ENCODE assay signal across 10 cellular contexts in the genomic region with DNA sequence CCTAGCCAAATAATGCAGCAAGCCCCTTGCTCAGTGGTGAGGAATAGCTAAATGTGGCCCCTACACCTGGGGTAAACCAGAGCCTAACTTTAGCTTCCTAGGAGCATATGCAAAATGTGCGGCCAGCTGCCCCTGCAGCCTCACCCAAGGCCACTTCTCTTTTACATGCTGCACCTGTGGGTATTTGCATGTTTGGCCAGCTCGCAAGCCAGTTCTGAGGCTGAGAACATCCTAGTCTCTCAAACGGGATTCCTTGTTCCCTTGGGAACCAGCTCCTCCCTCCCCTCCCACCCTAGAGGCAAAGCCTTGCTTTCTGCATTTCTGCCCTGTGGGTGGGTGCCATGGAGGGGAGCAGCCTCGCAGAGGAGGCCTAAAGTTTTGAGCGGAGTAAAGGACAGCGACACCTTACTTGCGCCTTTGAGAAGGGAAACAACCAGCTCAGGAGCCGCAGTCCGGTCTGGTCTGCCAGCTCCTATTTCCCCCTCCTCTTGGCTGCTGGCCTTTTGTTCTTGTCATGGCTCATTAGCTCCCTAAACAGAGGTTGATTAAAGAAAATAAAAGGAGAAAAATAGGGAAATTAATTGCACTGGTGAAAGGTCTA.
A peak's percentile ranks its signal among the peaks of the same experiment; 100 is the strongest.
DNase-seq lines count a peak whose midpoint lies in the region; ATAC-seq and TF ChIP-seq lines count a peak whose summit lies in the region.
"Had no signal": no experiment of that assay in that cellular context is flagged by ENCODE, and none has a peak within 500 bp of the region (broad histone marks: within the 10 kb centered on the region; RNA-seq: fewer than 3 reads in every experiment).

No MANE protein-coding gene starts in this region.

- H3K9me3 ChIP-seq in mesenchymal stem cell (ENCODE audit: control insufficient read depth, low read length) = no peaks in the 10 kb centered on the region
- H3K9me3 ChIP-seq: esophagus squamous epithelium, uterus had no signal

- no peak overlapping the region for H2BK15ac ChIP-seq in mesenchymal stem cell (ENCODE audit: low read depth, poor library complexity, severe bottlenecking)

- no peak overlapping the region for H3K9ac ChIP-seq in mesenchymal stem cell (ENCODE audit: low read length)

- peak; percentile 80 for ATAC-seq in HG03175 (IDR thresholded peaks at IDR 0.05; ENCODE audit: unreplicated experiment)
- ATAC-seq in activated T-helper 17 cell treated with anti-CD3 and anti-CD28 coated beads, Interleukin-2, amount 50 U/mL, for 72 hours (replicated peaks) = no peak
- no peak for ATAC-seq in Right ventricle myocardium superior (ENCODE audit: poor library complexity)

- TF ChIP-seq CTCF in GM12865 (IDR thresholded peaks at IDR 0.05; ENCODE audit: insufficient read depth, low read depth, low read length, missing control alignments) (peak; percentile 2), GM20000 (IDR thresholded peaks at IDR 0.05; ENCODE audit: extremely low read depth, missing control alignments) (no peak)

- no peaks in the 10 kb centered on the region for H3K79me1 ChIP-seq in mesenchymal stem cell (replicated peaks; ENCODE audit: low read length, poor library complexity, severe bottlenecking)

- no peak overlapping the region for H2AK5ac ChIP-seq in mesenchymal stem cell (ENCODE audit: low read length, severe bottlenecking)

- no peaks in the 10 kb centered on the region for H3K36me3 Mint-ChIP-seq in activated naive CD8-positive, alpha-beta T cell treated with anti-CD3 and anti-CD28 coated beads for 36 hours
- H3K36me3 Mint-ChIP-seq in activated T-helper 17 cell treated with anti-CD3 and anti-CD28 coated beads, Interleukin-2, amount 50 U/mL, for 72 hours (ENCODE audit: low read depth) = no peaks in the 10 kb centered on the region

- DNase-seq in GM12865 (ENCODE audit: low read depth) = peak; percentile 87
- DNase-seq in GM20000 (ENCODE audit: low spot score) = peak; percentile 19
- no peak for DNase-seq in activated naive CD8-positive, alpha-beta T cell treated with anti-CD3 and anti-CD28 coated beads for 36 hours
- no peak for DNase-seq in SKM-1 treated with dmso at 0.1 percent for 144 hours (lab: John Stamatoyannopoulos, UW; ENCODE audit: unreplicated experiment)
- DNase-seq in mesenchymal stem cell = no peak
- DNase-seq in Right ventricle myocardium superior = no peak
- DNase-seq: esophagus squamous epithelium, uterus had no signal

- H2AFZ ChIP-seq in mesenchymal stem cell (ENCODE audit: low read depth, low read length) = no peak overlapping the region

- H2BK12ac ChIP-seq in mesenchymal stem cell (ENCODE audit: low read length in 2 of 2) = no peak overlapping the region

- no peak overlapping the region for H3K4me3 Mint-ChIP-seq in activated naive CD8-positive, alpha-beta T cell treated with anti-CD3 and anti-CD28 coated beads for 36 hours
- H3K4me3 Mint-ChIP-seq in activated T-helper 17 cell treated with anti-CD3 and anti-CD28 coated beads, Interleukin-2, amount 50 U/mL, for 72 hours = no peak overlapping the region

- no peaks in the 10 kb centered on the region for H3K27me3 Mint-ChIP-seq in activated naive CD8-positive, alpha-beta T cell treated with anti-CD3 and anti-CD28 coated beads for 36 hours
- H3K27me3 Mint-ChIP-seq in activated T-helper 17 cell treated with anti-CD3 and anti-CD28 coated beads, Interleukin-2, amount 50 U/mL, for 72 hours = peaks cover 6% of the 10 kb centered on the region

- no peaks in the 10 kb centered on the region for H3K36me3 ChIP-seq in mesenchymal stem cell (ENCODE audit: control insufficient read depth in 1 of 2, insufficient read depth in 2 of 2, low read depth in 1 of 2, low read length in 2 of 2)
- H3K36me3 ChIP-seq: esophagus squamous epithelium, uterus had no signal

- intact Hi-C loops in Right ventricle myocardium superior (cut with DNase I) = no loop called here

- H3K4me3 ChIP-seq in GM12865 (ENCODE audit: low read depth, low read length) (peak overlapping the region; percentile 29; the same call in 1 of the 2 replicates), mesenchymal stem cell (ENCODE audit: insufficient read depth in 1 of 2, low read depth in 1 of 2, low read length in 2 of 2) (no peak overlapping the region)
- H3K4me3 ChIP-seq: esophagus squamous epithelium, uterus had no signal

- no peaks in the 10 kb centered on the region for H3K27me3 ChIP-seq in mesenchymal stem cell (ENCODE audit: control insufficient read depth in 1 of 2, insufficient read depth in 1 of 2, low read length in 2 of 2)
- H3K27me3 ChIP-seq: esophagus squamous epithelium, uterus had no signal

- 65% methylated on average over 9 of the region's 9 CpGs for WGBS in mesenchymal stem cell

- H3K4ac ChIP-seq in mesenchymal stem cell (ENCODE audit: low read depth in 1 of 2, low read length in 2 of 2) = no peak overlapping the region

- no peak overlapping the region for H3K27ac ChIP-seq in mesenchymal stem cell (ENCODE audit: low read length, poor library complexity, severe bottlenecking)
- H3K27ac ChIP-seq: uterus had no signal

- H3K27ac Mint-ChIP-seq in activated naive CD8-positive, alpha-beta T cell treated with anti-CD3 and anti-CD28 coated beads for 36 hours = peak overlapping the region; percentile 59
- H3K27ac Mint-ChIP-seq in activated T-helper 17 cell treated with anti-CD3 and anti-CD28 coated beads, Interleukin-2, amount 50 U/mL, for 72 hours = no peak overlapping the region

- H3K23ac ChIP-seq in mesenchymal stem cell (ENCODE audit: low read length in 2 of 2) = no peak overlapping the region

- H3K18ac ChIP-seq in mesenchymal stem cell (ENCODE audit: low read depth in 1 of 2, low read length in 2 of 2) = no peak overlapping the region

- no peak overlapping the region for H4K91ac ChIP-seq in mesenchymal stem cell (ENCODE audit: low read length)

- H2BK120ac ChIP-seq in mesenchymal stem cell (ENCODE audit: low read depth, low read length) = no peak overlapping the region

- no peak overlapping the region for H2BK5ac ChIP-seq in mesenchymal stem cell (ENCODE audit: low read depth, low read length, poor library complexity, severe bottlenecking)

- no peak overlapping the region for H4K8ac ChIP-seq in mesenchymal stem cell (ENCODE audit: low read length)

- no peaks in the 10 kb centered on the region for H3K4me1 ChIP-seq in mesenchymal stem cell (ENCODE audit: control insufficient read depth, insufficient read depth, low read depth, low read length)
- H3K4me1 ChIP-seq: uterus had no signal

- no peaks in the 10 kb centered on the region for H3K4me1 Mint-ChIP-seq in activated naive CD8-positive, alpha-beta T cell treated with anti-CD3 and anti-CD28 coated beads for 36 hours
- no peaks in the 10 kb centered on the region for H3K4me1 Mint-ChIP-seq in activated T-helper 17 cell treated with anti-CD3 and anti-CD28 coated beads, Interleukin-2, amount 50 U/mL, for 72 hours

- H3K9me3 Mint-ChIP-seq in activated naive CD8-positive, alpha-beta T cell treated with anti-CD3 and anti-CD28 coated beads for 36 hours = no peaks in the 10 kb centered on the region
- no peaks in the 10 kb centered on the region for H3K9me3 Mint-ChIP-seq in activated T-helper 17 cell treated with anti-CD3 and anti-CD28 coated beads, Interleukin-2, amount 50 U/mL, for 72 hours

- H3K14ac ChIP-seq in mesenchymal stem cell (ENCODE audit: low read length in 2 of 2) = no peak overlapping the region

- no peak overlapping the region for H3K4me2 ChIP-seq in mesenchymal stem cell (ENCODE audit: low read length, poor library complexity, severe bottlenecking)

Comparison
In these comparisons a context has a peak if more than half of its experiments do, and no peak if none do; other contexts are left out.
1. DNase-seq: peak in GM12865 (single experiment) and GM20000 (single experiment); none in activated naive CD8-positive, alpha-beta T cell treated with anti-CD3 and anti-CD28 coated beads for 36 hours (single experiment), SKM-1 treated with dmso at 0.1 percent for 144 hours (single experiment), mesenchymal stem cell (single experiment) and Right ventricle myocardium superior (single experiment).